In genomic region chr4:7973545-7973981, GRCh38 we compare ENCODE assay signal across 9 cellular contexts. TPM values are rescaled to one million over a fixed set of nuclear protein-coding genes. Genes with fewer than 3 reads are reported as not detected.
A peak's percentile ranks its signal among the peaks of the same experiment; 100 is the strongest.
DNase-seq lines count a peak whose midpoint lies in the region; ATAC-seq and TF ChIP-seq lines count a peak whose summit lies in the region.
"Had no signal": no experiment of that assay in that cellular context is flagged by ENCODE, and none has a peak within 500 bp of the region (broad histone marks: within the 10 kb centered on the region; RNA-seq: fewer than 3 reads in every experiment).

No MANE protein-coding gene starts in this region.

- TF ChIP-seq CTCF in breast epithelium (IDR thresholded peaks at IDR 0.05): no peak

- intact Hi-C loops in breast epithelium (cut with DNase I; ENCODE audit: low total_unique reads): no loop called here

- no peak for TF ChIP-seq POLR2A in breast epithelium (IDR thresholded peaks at IDR 0.05)

- peaks cover 15 to 39% of the 10 kb centered on the region in 2 donors for H3K4me1 ChIP-seq in breast epithelium

- ATAC-seq in HG03439 (IDR thresholded peaks at IDR 0.05; ENCODE audit: unreplicated experiment) (no peak), HG02970 (IDR thresholded peaks at IDR 0.05; ENCODE audit: low FRiP score, unreplicated experiment) (no peak)

- in situ Hi-C loops in ACHN (cut with HindIII; ENCODE audit: low pct_ligation_motif_present, low pct_unique_long_range_greater_than_20kb, low sequenced_read_pairs): no loop called here

- no peaks in the 10 kb centered on the region for H3K9me3 ChIP-seq in breast epithelium

- peak overlapping the region; percentile 72 to 92 for H3K27ac ChIP-seq in breast epithelium

- DNase-seq in ACHN: peak; percentile 25
- DNase-seq in H4 (ENCODE audit: low spot score): peak; percentile 69
- peak in 1 of 2 donors; percentile 56 for DNase-seq in breast epithelium (ENCODE audit: low spot score in 2 of 2)
- peak; percentile 87 for DNase-seq in kidney tubule cell (ENCODE audit: low spot score)
- no peak for DNase-seq in HuH-7.5 (ENCODE audit: low spot score)
- DNase-seq in DMS153 (lab: John Stamatoyannopoulos, UW): no peak

- H3K27me3 ChIP-seq in breast epithelium: no peaks in the 10 kb centered on the region

- no peaks in the 10 kb centered on the region for H3K36me3 ChIP-seq in breast epithelium

- H3K4me3 ChIP-seq in breast epithelium: no peak overlapping the region
- H3K4me3 ChIP-seq: lung had no signal

RNA-seq across cellular contexts. Expression of gene AFAP1, which starts 33.9 kb away (rescaled TPM):
- 43.2 and 45.6 TPM in 2 replicates for total RNA-seq in H4 (2014; rRNA removed; shearing (Covaris generic))
- 10 to 100 TPM; 14.5 to 21.6 (median 16.6) TPM for total RNA-seq in breast epithelium

Comparison
In these comparisons a context has a peak if more than half of its experiments do, and no peak if none do; other contexts are left out.
1. DNase-seq: peak in ACHN (single experiment), H4 (single experiment) and kidney tubule cell (single experiment); none in HuH-7.5 (single experiment) and DMS153 (single experiment).